In the genomic region with DNA sequence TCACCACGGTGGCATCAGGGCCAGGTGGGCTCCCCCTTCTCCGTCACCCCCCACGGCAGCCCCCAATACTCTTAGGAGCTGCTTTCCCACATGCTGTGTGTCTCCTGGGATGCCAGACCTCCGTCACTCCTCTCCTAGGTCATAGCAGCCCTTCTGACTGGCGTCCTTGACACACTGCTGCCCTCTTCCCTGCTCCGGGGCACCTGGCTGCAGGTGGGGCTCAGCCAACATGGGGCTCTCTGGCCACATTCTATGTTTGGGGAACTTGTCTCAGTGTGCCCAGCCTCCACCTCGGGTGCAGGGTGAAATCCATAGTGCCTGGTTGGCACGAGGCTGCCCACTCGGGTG, we compare ENCODE assay signal across 1 cellular context.
TF ChIP-seq lines count a peak whose summit lies in the region.

No MANE protein-coding gene starts in this region.

TF ChIP-seq in HepG2, 621 proteins besides CTCF, POLR2A, EP300 and RAD21:
- TF ChIP-seq, protein P1, sequence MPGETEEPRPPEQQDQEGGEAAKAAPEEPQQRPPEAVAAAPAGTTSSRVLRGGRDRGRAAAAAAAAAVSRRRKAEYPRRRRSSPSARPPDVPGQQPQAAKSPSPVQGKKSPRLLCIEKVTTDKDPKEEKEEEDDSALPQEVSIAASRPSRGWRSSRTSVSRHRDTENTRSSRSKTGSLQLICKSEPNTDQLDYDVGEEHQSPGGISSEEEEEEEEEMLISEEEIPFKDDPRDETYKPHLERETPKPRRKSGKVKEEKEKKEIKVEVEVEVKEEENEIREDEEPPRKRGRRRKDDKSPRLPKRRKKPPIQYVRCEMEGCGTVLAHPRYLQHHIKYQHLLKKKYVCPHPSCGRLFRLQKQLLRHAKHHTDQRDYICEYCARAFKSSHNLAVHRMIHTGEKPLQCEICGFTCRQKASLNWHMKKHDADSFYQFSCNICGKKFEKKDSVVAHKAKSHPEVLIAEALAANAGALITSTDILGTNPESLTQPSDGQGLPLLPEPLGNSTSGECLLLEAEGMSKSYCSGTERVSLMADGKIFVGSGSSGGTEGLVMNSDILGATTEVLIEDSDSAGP (CRISPR knock-in tag; IDR thresholded peaks at IDR 0.05; ENCODE audit: borderline replicate concordance) = peak; percentile 23; the same call in 1 of the 2 replicates
- TF ChIP-seq, protein P2, sequence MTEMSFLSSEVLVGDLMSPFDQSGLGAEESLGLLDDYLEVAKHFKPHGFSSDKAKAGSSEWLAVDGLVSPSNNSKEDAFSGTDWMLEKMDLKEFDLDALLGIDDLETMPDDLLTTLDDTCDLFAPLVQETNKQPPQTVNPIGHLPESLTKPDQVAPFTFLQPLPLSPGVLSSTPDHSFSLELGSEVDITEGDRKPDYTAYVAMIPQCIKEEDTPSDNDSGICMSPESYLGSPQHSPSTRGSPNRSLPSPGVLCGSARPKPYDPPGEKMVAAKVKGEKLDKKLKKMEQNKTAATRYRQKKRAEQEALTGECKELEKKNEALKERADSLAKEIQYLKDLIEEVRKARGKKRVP (CRISPR knock-in tag; IDR thresholded peaks at IDR 0.05) = no peak
